15 cellular contexts compared by ENCODE assay signal in genomic region chr7:91083855-91084644, GRCh38.
DNase-seq lines count a peak whose midpoint lies in the region; ATAC-seq and TF ChIP-seq lines count a peak whose summit lies in the region.
"Had no signal": no experiment of that assay in that cellular context is flagged by ENCODE, and none has a peak within 500 bp of the region (broad histone marks: within the 10 kb centered on the region; RNA-seq: fewer than 3 reads in every experiment).

No MANE protein-coding gene starts in this region.

- intact Hi-C loops in activated CD8-positive, alpha-beta T cell treated with anti-CD3 and anti-CD28 coated beads for 36 hours (cut with micrococcal nuclease) = loop anchor here (10.0 kb wide), 3 partner anchors 181 to 801 kb away; partner anchors contain the start of genes FZD1 and MTERF1
- intact Hi-C loops in heart left ventricle (cut with DNase I) = loop anchor here (5.0 to 10.0 kb wide), 9 partner anchors 181 to 801 kb away; partner anchors contain the start of genes FZD1 (in 3 of the 10) and MTERF1 (in 2 of the 10)

- POLR2A ChIA-PET in activated CD8-positive, alpha-beta T cell treated with anti-CD3 and anti-CD28 coated beads for 36 hours (lab: Charles Lee) = no interaction called here
- POLR2A ChIA-PET in activated CD8-positive, alpha-beta T cell treated with anti-CD3 and anti-CD28 coated beads, Interleukin-2, amount 10 ng/mL, durations not matched to agents 7 days and 5 days (lab: Charles Lee) = no interaction called here

- H3K27me3 ChIP-seq in heart left ventricle = no peaks in the 10 kb centered on the region
- H3K27me3 ChIP-seq in thymus (ENCODE audit: control insufficient read depth, insufficient read depth) = no peaks in the 10 kb centered on the region
- H3K27me3 ChIP-seq: uterus had no signal

- no peaks in the 10 kb centered on the region for H3K9me3 Mint-ChIP-seq in activated CD8-positive, alpha-beta T cell treated with anti-CD3 and anti-CD28 coated beads for 36 hours
- no peaks in the 10 kb centered on the region for H3K9me3 Mint-ChIP-seq in activated CD8-positive, alpha-beta T cell treated with anti-CD3 and anti-CD28 coated beads, Interleukin-2, amount 10 ng/mL, durations not matched to agents 7 days and 5 days (ENCODE audit: insufficient read depth)

- H3K27me3 Mint-ChIP-seq in activated CD8-positive, alpha-beta T cell treated with anti-CD3 and anti-CD28 coated beads for 36 hours = no peaks in the 10 kb centered on the region
- peaks cover 1% of the 10 kb centered on the region for H3K27me3 Mint-ChIP-seq in activated CD8-positive, alpha-beta T cell treated with anti-CD3 and anti-CD28 coated beads, Interleukin-2, amount 10 ng/mL, durations not matched to agents 7 days and 5 days (ENCODE audit: low read depth)

- no peak overlapping the region for H3K4me3 Mint-ChIP-seq in activated CD8-positive, alpha-beta T cell treated with anti-CD3 and anti-CD28 coated beads for 36 hours
- no peak overlapping the region for H3K4me3 Mint-ChIP-seq in activated CD8-positive, alpha-beta T cell treated with anti-CD3 and anti-CD28 coated beads, Interleukin-2, amount 10 ng/mL, durations not matched to agents 7 days and 5 days

- no peak for TF ChIP-seq POLR2A in heart left ventricle (IDR thresholded peaks at IDR 0.05)

- peaks cover 0 to 49% (median 25%) of the 10 kb centered on the region in 12 donors for H3K4me1 ChIP-seq in heart left ventricle
- peaks cover 13% of the 10 kb centered on the region for H3K4me1 ChIP-seq in thymus (ENCODE audit: control insufficient read depth, insufficient read depth, low read length)

- H3K36me3 ChIP-seq in heart left ventricle = no peaks in the 10 kb centered on the region
- H3K36me3 ChIP-seq in thymus (ENCODE audit: control insufficient read depth, insufficient read depth) = no peaks in the 10 kb centered on the region
- H3K36me3 ChIP-seq: uterus had no signal

- H3K4me3 ChIP-seq in heart left ventricle = no peak overlapping the region
- no peak overlapping the region for H3K4me3 ChIP-seq in thymus (ENCODE audit: low read length)
- H3K4me3 ChIP-seq: coronary artery, uterus had no signal

- H3K27ac ChIP-seq in heart left ventricle (peak overlapping the region in 9 of 12 donors; percentile 20 to 64 (median 59)), thymus (ENCODE audit: low read depth) (peak overlapping the region; percentile 80)
- H3K27ac ChIP-seq: HL-60 had no signal

- CTCF ChIA-PET in activated CD8-positive, alpha-beta T cell treated with anti-CD3 and anti-CD28 coated beads for 36 hours (lab: Charles Lee) = interaction anchor here (1.1 to 1.8 kb wide), 2 partner anchors 8 to 12 kb away, joined by 4 read pairs; no protein-coding TSS in a partner anchor
- CTCF ChIA-PET in activated CD8-positive, alpha-beta T cell treated with anti-CD3 and anti-CD28 coated beads, Interleukin-2, amount 10 ng/mL, durations not matched to agents 7 days and 5 days (lab: Charles Lee) = interaction anchor here (1.3 kb wide), 2 partner anchors 796 to 797 kb away, joined by 3 read pairs; no protein-coding TSS in a partner anchor

- no peaks in the 10 kb centered on the region for H3K36me3 Mint-ChIP-seq in activated CD8-positive, alpha-beta T cell treated with anti-CD3 and anti-CD28 coated beads for 36 hours (ENCODE audit: low read depth)
- H3K36me3 Mint-ChIP-seq in activated CD8-positive, alpha-beta T cell treated with anti-CD3 and anti-CD28 coated beads, Interleukin-2, amount 10 ng/mL, durations not matched to agents 7 days and 5 days (ENCODE audit: low read depth) = no peaks in the 10 kb centered on the region

- peaks cover 29% of the 10 kb centered on the region for H3K4me1 Mint-ChIP-seq in activated CD8-positive, alpha-beta T cell treated with anti-CD3 and anti-CD28 coated beads for 36 hours (ENCODE audit: low read depth)
- peaks cover 19% of the 10 kb centered on the region for H3K4me1 Mint-ChIP-seq in activated CD8-positive, alpha-beta T cell treated with anti-CD3 and anti-CD28 coated beads, Interleukin-2, amount 10 ng/mL, durations not matched to agents 7 days and 5 days (ENCODE audit: low read depth)

- WGBS in heart left ventricle, 4 donors = 27 to 37% (median 32%) methylated on average over 3 of the region's 3 CpGs
- WGBS in thymus = 64% methylated on average over 3 of the region's 3 CpGs

- DNase-seq in activated CD8-positive, alpha-beta T cell treated with anti-CD3 and anti-CD28 coated beads for 36 hours = peak; percentile 28
- DNase-seq in activated CD8-positive, alpha-beta T cell treated with anti-CD3 and anti-CD28 coated beads, Interleukin-2, amount 10 ng/mL, durations not matched to agents 7 days and 5 days = no peak
- DNase-seq in heart left ventricle (peak; percentile 65 to 78 (median 72)), COLO829 (ENCODE audit: low spot score) (no peak), NCI-H1930 (lab: John Stamatoyannopoulos, UW) (no peak)
- DNase-seq: foreskin melanocyte, NCI-H1105 treated with DMSO at 0.1 percent for 48 hours, T1000, uterus had no signal

- no peak overlapping the region for H3K27ac Mint-ChIP-seq in activated CD8-positive, alpha-beta T cell treated with anti-CD3 and anti-CD28 coated beads for 36 hours
- no peak overlapping the region for H3K27ac Mint-ChIP-seq in activated CD8-positive, alpha-beta T cell treated with anti-CD3 and anti-CD28 coated beads, Interleukin-2, amount 10 ng/mL, durations not matched to agents 7 days and 5 days

- TF ChIP-seq CTCF in activated CD8-positive, alpha-beta T cell treated with anti-CD3 and anti-CD28 coated beads for 36 hours (IDR thresholded peaks at IDR 0.05) = no peak
- peak in 3 of 12 donors; percentile 5 to 35 (median 24) for TF ChIP-seq CTCF in heart left ventricle (IDR thresholded peaks at IDR 0.05)

- peak; percentile 72 for ATAC-seq in activated CD8-positive, alpha-beta T cell treated with anti-CD3 and anti-CD28 coated beads for 36 hours
- ATAC-seq in activated CD8-positive, alpha-beta T cell treated with anti-CD3 and anti-CD28 coated beads, Interleukin-2, amount 10 ng/mL, durations not matched to agents 7 days and 5 days = no peak
- ATAC-seq in SK-N-SH treated with all-trans-retinoic acid at 6 μM for 48 hours = peak; percentile 67
- peak; percentile 88 to 95 (median 92) for ATAC-seq in heart left ventricle
- no peak for ATAC-seq in HG03469 (IDR thresholded peaks at IDR 0.05; ENCODE audit: unreplicated experiment)
- ATAC-seq: left colon had no signal

- no peaks in the 10 kb centered on the region for H3K9me3 ChIP-seq in heart left ventricle
- no peaks in the 10 kb centered on the region for H3K9me3 ChIP-seq in thymus (ENCODE audit: control insufficient read depth)
- H3K9me3 ChIP-seq: uterus had no signal

TF ChIP-seq in SK-N-SH treated with all-trans-retinoic acid at 6 μM for 48 hours, 23 proteins besides CTCF, POLR2A, EP300 and RAD21:
- TF ChIP-seq TCF4 (CRISPR knock-in tag; IDR thresholded peaks at IDR 0.05; ENCODE audit: borderline replicate concordance) (peak; percentile 43; the same call in 1 of the 2 replicates), OSR1 (CRISPR knock-in tag; IDR thresholded peaks at IDR 0.05) (no peak)

Comparison
In these comparisons a context has a peak if more than half of its experiments do, and no peak if none do; other contexts are left out.
1. ATAC-seq: peak in activated CD8-positive, alpha-beta T cell treated with anti-CD3 and anti-CD28 coated beads for 36 hours (single experiment), SK-N-SH treated with all-trans-retinoic acid at 6 μM for 48 hours (single experiment) and heart left ventricle (4 of 4); none in activated CD8-positive, alpha-beta T cell treated with anti-CD3 and anti-CD28 coated beads, Interleukin-2, amount 10 ng/mL, durations not matched to agents 7 days and 5 days (single experiment) and HG03469 (single experiment).
2. DNase-seq: peak in activated CD8-positive, alpha-beta T cell treated with anti-CD3 and anti-CD28 coated beads for 36 hours (single experiment) and heart left ventricle (5 of 5); none in activated CD8-positive, alpha-beta T cell treated with anti-CD3 and anti-CD28 coated beads, Interleukin-2, amount 10 ng/mL, durations not matched to agents 7 days and 5 days (single experiment), COLO829 (single experiment) and NCI-H1930 (0 of 2).